11 cellular contexts compared by ENCODE assay signal in the genomic region with DNA sequence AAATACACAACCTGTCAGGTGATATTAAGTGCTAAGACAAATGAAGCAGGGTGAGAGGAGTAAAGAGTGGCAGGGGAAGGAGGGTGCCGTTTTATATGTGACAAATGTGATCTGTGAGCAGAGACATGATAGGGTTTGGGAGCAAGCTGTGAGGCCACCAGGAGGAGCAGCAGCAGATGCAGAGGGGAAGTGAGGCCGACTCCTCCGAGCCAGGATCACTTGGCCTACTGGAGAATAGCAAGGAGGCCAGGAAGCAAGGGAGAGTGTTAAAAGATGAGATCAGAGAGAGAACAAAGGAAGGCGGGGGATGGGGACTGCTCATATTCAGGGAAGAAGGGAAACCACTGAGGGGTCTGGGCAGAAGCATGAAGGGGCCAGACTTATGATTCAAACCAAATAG.
DNase-seq lines count a peak whose midpoint lies in the region; ATAC-seq, FAIRE-seq and TF ChIP-seq lines count a peak whose summit lies in the region.
"Had no signal": no experiment of that assay in that cellular context is flagged by ENCODE, and none has a peak within 500 bp of the region (broad histone marks: within the 10 kb centered on the region; RNA-seq: fewer than 3 reads in every experiment).

No MANE protein-coding gene starts in this region.

- ATAC-seq in pancreas, result no peak
- ATAC-seq in HG03039 (IDR thresholded peaks at IDR 0.05; ENCODE audit: unreplicated experiment), result no peak

- no peaks in the 10 kb centered on the region for H3K9me3 ChIP-seq in pancreas

- TF ChIP-seq CTCF in nephron progenitor cell (IDR thresholded peaks at IDR 0.05) (no peak), pancreas (IDR thresholded peaks at IDR 0.05) (no peak)

- peaks cover 0 to 4% (median 3%) of the 10 kb centered on the region in 3 donors for H3K36me3 ChIP-seq in pancreas

- intact Hi-C loops in pancreas (cut with DNase I), result no loop called here

- no peak for FAIRE-seq in pancreas (lab: Jason Lieb, UNC)
- FAIRE-seq: GM18507 had no signal

- H3K4me1 Mint-ChIP-seq in nephron progenitor cell, result peaks cover 30% of the 10 kb centered on the region
- H3K4me1 Mint-ChIP-seq: memory B cell had no signal

- no peak overlapping the region for H3K4me3 ChIP-seq in pancreas

- peak overlapping the region; percentile 39 for H3K27ac Mint-ChIP-seq in nephron progenitor cell
- H3K27ac Mint-ChIP-seq: memory B cell had no signal

- no peaks in the 10 kb centered on the region for H3K4me1 ChIP-seq in pancreas

- no peaks in the 10 kb centered on the region for H3K9me3 Mint-ChIP-seq in nephron progenitor cell
- H3K9me3 Mint-ChIP-seq: memory B cell had no signal

- H3K27me3 Mint-ChIP-seq in nephron progenitor cell (ENCODE audit: low read depth, poor library complexity), result no peaks in the 10 kb centered on the region
- H3K27me3 Mint-ChIP-seq: memory B cell had no signal

- H3K27ac ChIP-seq in pancreas, result no peak overlapping the region

- H3K4me3 Mint-ChIP-seq in nephron progenitor cell, result no peak overlapping the region
- H3K4me3 Mint-ChIP-seq: memory B cell had no signal

- peaks cover 22% of the 10 kb centered on the region for H3K36me3 Mint-ChIP-seq in nephron progenitor cell (ENCODE audit: low read depth)

- WGBS in pancreas, 2 donors, result 78 to 81% methylated on average over 4 of the region's 4 CpGs

- DNase-seq in Daoy (ENCODE audit: low read depth) (peak; percentile 50), NCI-H146 treated with DMSO at 0.1 percent for 48 hours (lab: John Stamatoyannopoulos, UW; ENCODE audit: unreplicated experiment) (peak; percentile 54), cerebellum (ENCODE audit: low spot score) (peak; percentile 52), nephron progenitor cell (peak; percentile 37), pancreas (no peak), NOMO-1 (lab: John Stamatoyannopoulos, UW; ENCODE audit: unreplicated experiment in 2 of 2) (no peak)
- DNase-seq in activated naive CD4-positive, alpha-beta T cell treated with anti-CD3 and anti-CD28 coated beads, Interleukin-2, amount 50 U/mL, for 16 hours, result no peak
- DNase-seq: T-helper 2 cell had no signal

- no peaks in the 10 kb centered on the region for H3K27me3 ChIP-seq in pancreas

Comparison
In these comparisons a context has a peak if more than half of its experiments do, and no peak if none do; other contexts are left out.
1. DNase-seq: peak in Daoy (single experiment), NCI-H146 treated with DMSO at 0.1 percent for 48 hours (single experiment), cerebellum (single experiment) and nephron progenitor cell (single experiment); none in pancreas (0 of 6), NOMO-1 (0 of 2) and activated naive CD4-positive, alpha-beta T cell treated with anti-CD3 and anti-CD28 coated beads, Interleukin-2, amount 50 U/mL, for 16 hours (single experiment).